15 cellular contexts compared by ENCODE assay signal in genomic region chr10:58775960-58776574, GRCh38.
DNase-seq lines count a peak whose midpoint lies in the region; ATAC-seq and TF ChIP-seq lines count a peak whose summit lies in the region.
"Had no signal": no experiment of that assay in that cellular context is flagged by ENCODE, and none has a peak within 500 bp of the region (broad histone marks: within the 10 kb centered on the region; RNA-seq: fewer than 3 reads in every experiment).

No MANE protein-coding gene starts in this region.

- peak overlapping the region; percentile 50 for H3K4me2 ChIP-seq in mammary epithelial cell (ENCODE audit: insufficient read depth, low read depth, low read length)

- H3K27me3 ChIP-seq in mammary epithelial cell (ENCODE audit: insufficient read depth, low read length) = no peaks in the 10 kb centered on the region
- H3K27me3 ChIP-seq: right lobe of liver, testis had no signal

- H3K27ac ChIP-seq in mammary epithelial cell (ENCODE audit: insufficient read depth, low read depth, low read length) = no peak overlapping the region
- H3K27ac ChIP-seq: right lobe of liver, SK-N-MC, testis had no signal

- no peaks in the 10 kb centered on the region for H3K9me3 ChIP-seq in mammary epithelial cell (replicated peaks; ENCODE audit: insufficient read depth, low read length)
- H3K9me3 ChIP-seq: right lobe of liver, testis had no signal

- DNase-seq in Right ventricle myocardium superior = no peak
- no peak for DNase-seq in cardiac septum (ENCODE audit: low spot score)
- DNase-seq in mammary epithelial cell = peak; percentile 71
- DNase-seq in iris pigment epithelial cell (ENCODE audit: low read depth) = peak; percentile 79
- DNase-seq in NCI-H1105 treated with DMSO at 0.1 percent for 48 hours (lab: John Stamatoyannopoulos, UW) = no peak
- no peak for DNase-seq in T-helper 2 cell
- DNase-seq: activated CD4-positive, alpha-beta T cell treated with anti-CD3 and anti-CD28 coated beads for 4 hours; activated gamma-delta T cell treated with Interleukin-2 at 50 U/mL for 16 hours; DMS79; NCI-H524 treated with DMSO at 0.1 percent for 48 hours; right lobe of liver; testis had no signal

- in situ Hi-C loops in mammary epithelial cell (cut with MboI; ENCODE audit: low sequenced_read_pairs in 2 of 2) = loop anchor here (25.0 kb wide), 4 partner anchors 364 to 811 kb away; partner anchors contain the start of gene PHYHIPL (in 1 of the 2)

- intact Hi-C loops in Right ventricle myocardium superior (cut with DNase I) (no loop called here), cardiac septum (cut with DNase I) (no loop called here), mammary epithelial cell (cut with micrococcal nuclease) (loop anchor here (1.0 to 2.0 kb wide), 2 partner anchors 245 to 361 kb away; no protein-coding TSS in a partner anchor)

- WGBS in mammary epithelial cell (ENCODE audit: low coverage, missing lambda C conversion rate) = 17% methylated on average over 4 of the region's 4 CpGs

- H3K79me2 ChIP-seq in mammary epithelial cell (ENCODE audit: insufficient read depth, low read length) = peaks cover 2% of the 10 kb centered on the region

- CTCF ChIA-PET in mammary epithelial cell (lab: Charles Lee; ENCODE audit: low non-redundant PET) = no interaction called here

- peaks cover 4% of the 10 kb centered on the region for H3K4me1 ChIP-seq in mammary epithelial cell (ENCODE audit: insufficient read depth, low read length)

- no peak overlapping the region for H3K4me3 ChIP-seq in mammary epithelial cell (replicated peaks in 1 of 3; ENCODE audit: insufficient read depth in 1 of 3, low read depth in 2 of 3, low read length in 3 of 3)
- H3K4me3 ChIP-seq: right lobe of liver, SK-N-MC, testis had no signal

- dilution Hi-C loops in mammary epithelial cell (cut with HindIII; ENCODE audit: low sequenced_read_pairs) = loop anchor here (25.0 kb wide), 1 partner anchor 811 kb away; no protein-coding TSS in a partner anchor

- no peak overlapping the region for H2AFZ ChIP-seq in mammary epithelial cell (ENCODE audit: low read depth, low read length)

- H3K36me3 ChIP-seq in mammary epithelial cell (ENCODE audit: insufficient read depth, low read length) = no peaks in the 10 kb centered on the region
- H3K36me3 ChIP-seq: right lobe of liver had no signal

- H4K20me1 ChIP-seq in mammary epithelial cell (ENCODE audit: insufficient read depth, low read length) = no peaks in the 10 kb centered on the region

- TF ChIP-seq CTCF in mammary epithelial cell (conservative IDR thresholded peaks at IDR 0.05 in 1 of 2, IDR thresholded peaks at IDR 0.05 in 1 of 2; ENCODE audit: extremely low read depth in 1 of 2, insufficient read depth in 1 of 2, low read depth in 1 of 2, low read length in 2 of 2) = no peak

- no peak overlapping the region for H3K9ac ChIP-seq in mammary epithelial cell (ENCODE audit: insufficient read depth, low read length)

- BruUV-seq in mammary epithelial cell (replicated peaks; lab: Mats Ljungman, UMichigan) = no TSS peak

- ATAC-seq in Right ventricle myocardium superior (ENCODE audit: poor library complexity) (peak; percentile 91), HG03354 (IDR thresholded peaks at IDR 0.05; ENCODE audit: poor library complexity, severe bottlenecking, unreplicated experiment) (no peak), GM21723 (IDR thresholded peaks at IDR 0.05; ENCODE audit: unreplicated experiment) (no peak)

Comparison
In these comparisons a context has a peak if more than half of its experiments do, and no peak if none do; other contexts are left out.
1. DNase-seq: peak in mammary epithelial cell (single experiment) and iris pigment epithelial cell (single experiment); none in Right ventricle myocardium superior (single experiment), cardiac septum (single experiment), NCI-H1105 treated with DMSO at 0.1 percent for 48 hours (single experiment) and T-helper 2 cell (0 of 5).